Comparison of ENCODE assay signal across 15 cellular contexts in genomic region chr2:237307495-237307894, GRCh38.
DNase-seq lines count a peak whose midpoint lies in the region; ATAC-seq, FAIRE-seq and TF ChIP-seq lines count a peak whose summit lies in the region.
"Had no signal": no experiment of that assay in that cellular context is flagged by ENCODE, and none has a peak within 500 bp of the region (broad histone marks: within the 10 kb centered on the region; RNA-seq: fewer than 3 reads in every experiment).

No MANE protein-coding gene starts in this region.

- no peak overlapping the region for H3K4me2 ChIP-seq in astrocyte (ENCODE audit: low read length)
- H3K4me2 ChIP-seq: PC-9 had no signal

- no peak overlapping the region for H2AFZ ChIP-seq in astrocyte (ENCODE audit: low read depth, low read length)
- H2AFZ ChIP-seq: PC-9 had no signal

- H3K27ac Mint-ChIP-seq in astrocyte (ENCODE audit: unreplicated experiment): no peak overlapping the region
- peak overlapping the region; percentile 56 for H3K27ac Mint-ChIP-seq in osteocyte (ENCODE audit: unreplicated experiment)
- H3K27ac Mint-ChIP-seq: CD8-positive, alpha-beta T cell; H9 had no signal

- WGBS in esophagus muscularis mucosa: 87% methylated on average over 6 of the region's 7 CpGs
- WGBS in transverse colon (ENCODE audit: low coverage in 1 of 2), 2 donors: 80% methylated on average over 7 of the region's 7 CpGs; no CpG with 5 or more reads in 1 of the 2 donors

- TF ChIP-seq CTCF in astrocyte (IDR thresholded peaks at IDR 0.05; ENCODE audit: insufficient read depth, low read depth, low read length) (no peak), esophagus muscularis mucosa (IDR thresholded peaks at IDR 0.05) (no peak), osteocyte (IDR thresholded peaks at IDR 0.05) (no peak), transverse colon (IDR thresholded peaks at IDR 0.05) (no peak), foreskin keratinocyte (conservative IDR thresholded peaks at IDR 0.05) (no peak)

- no peaks in the 10 kb centered on the region for H3K36me3 Mint-ChIP-seq in astrocyte (ENCODE audit: low read depth, unreplicated experiment)
- H3K36me3 Mint-ChIP-seq in osteocyte (ENCODE audit: unreplicated experiment): peaks cover 3% of the 10 kb centered on the region
- H3K36me3 Mint-ChIP-seq: CD8-positive, alpha-beta T cell had no signal

- H3K27me3 ChIP-seq in astrocyte (ENCODE audit: insufficient read depth, low read length): no peaks in the 10 kb centered on the region
- no peaks in the 10 kb centered on the region for H3K27me3 ChIP-seq in esophagus muscularis mucosa
- H3K27me3 ChIP-seq in transverse colon: no peaks in the 10 kb centered on the region
- H3K27me3 ChIP-seq in foreskin keratinocyte: no peaks in the 10 kb centered on the region
- H3K27me3 ChIP-seq: MG63 had no signal

- H3K36me3 ChIP-seq in astrocyte (ENCODE audit: insufficient read depth, low read length): no peaks in the 10 kb centered on the region
- H3K36me3 ChIP-seq in esophagus muscularis mucosa: no peaks in the 10 kb centered on the region
- no peaks in the 10 kb centered on the region for H3K36me3 ChIP-seq in transverse colon

- in situ Hi-C loops in transverse colon (cut with MboI; ENCODE audit: low pct_ligation_motif_present in 1 of 4, low pct_unique_long_range_greater_than_20kb in 1 of 4, low sequenced_read_pairs in 3 of 4) (no loop called here), G401 (cut with HindIII; ENCODE audit: low sequenced_read_pairs) (no loop called here)

- no peaks in the 10 kb centered on the region for H3K79me2 ChIP-seq in astrocyte (ENCODE audit: insufficient read depth, low read length)

- intact Hi-C loops in esophagus muscularis mucosa (cut with DNase I): no loop called here
- intact Hi-C loops in transverse colon (cut with DNase I; ENCODE audit: low total_unique reads): no loop called here

- DNase-seq in astrocyte (ENCODE audit: low read depth) (no peak), esophagus muscularis mucosa (ENCODE audit: extremely low spot score) (no peak), osteocyte (ENCODE audit: extremely low spot score, unreplicated experiment) (no peak), transverse colon (no peak), foreskin keratinocyte (no peak), G401 (ENCODE audit: low spot score) (no peak), T-helper 1 cell (no peak)
- DNase-seq: CD8-positive, alpha-beta T cell; H9; Karpas-422; NCI-H1092 treated with DMSO at 0.1 percent for 48 hours; NCI-H524; PC-9 had no signal

- no peaks in the 10 kb centered on the region for H3K27me3 Mint-ChIP-seq in astrocyte (ENCODE audit: low read depth, unreplicated experiment)
- no peaks in the 10 kb centered on the region for H3K27me3 Mint-ChIP-seq in osteocyte (ENCODE audit: unreplicated experiment)

- H3K4me3 Mint-ChIP-seq in astrocyte (ENCODE audit: unreplicated experiment) (no peak overlapping the region), osteocyte (ENCODE audit: unreplicated experiment) (no peak overlapping the region)
- H3K4me3 Mint-ChIP-seq: CD8-positive, alpha-beta T cell; H9 had no signal

- H3K4me1 ChIP-seq in astrocyte (ENCODE audit: insufficient read depth, low read length) (peaks cover 29% of the 10 kb centered on the region), esophagus muscularis mucosa (peaks cover 8 to 60% (median 46%) of the 10 kb centered on the region in 4 donors), transverse colon (peaks cover 0 to 33% (median 10%) of the 10 kb centered on the region in 4 donors), foreskin keratinocyte (peaks cover 6% of the 10 kb centered on the region)

- peaks cover 16% of the 10 kb centered on the region for H3K9me3 Mint-ChIP-seq in astrocyte (ENCODE audit: unreplicated experiment)
- H3K9me3 Mint-ChIP-seq in osteocyte (ENCODE audit: unreplicated experiment): peaks cover 11% of the 10 kb centered on the region

- H3K9me3 ChIP-seq in astrocyte (ENCODE audit: insufficient read depth, low read depth, low read length) (no peaks in the 10 kb centered on the region), esophagus muscularis mucosa (no peaks in the 10 kb centered on the region), transverse colon (no peaks in the 10 kb centered on the region)

- FAIRE-seq in astrocyte (lab: Jason Lieb, UNC): no peak

- TF ChIP-seq POLR2A in esophagus muscularis mucosa (IDR thresholded peaks at IDR 0.05; ENCODE audit: low read depth) (no peak), transverse colon (IDR thresholded peaks at IDR 0.05) (no peak)

- no peaks in the 10 kb centered on the region for H4K20me1 ChIP-seq in astrocyte (ENCODE audit: insufficient read depth, low read length)

- H3K9ac ChIP-seq in astrocyte (ENCODE audit: low read length): no peak overlapping the region

- ATAC-seq in HG03280 (IDR thresholded peaks at IDR 0.05; ENCODE audit: unreplicated experiment) (no peak), foreskin keratinocyte (no peak)
- ATAC-seq: CD8-positive, alpha-beta T cell had no signal

- H3K4me1 Mint-ChIP-seq in astrocyte (ENCODE audit: low read depth, unreplicated experiment) (peaks cover 20% of the 10 kb centered on the region), osteocyte (ENCODE audit: unreplicated experiment) (peaks cover 46% of the 10 kb centered on the region)
- H3K4me1 Mint-ChIP-seq: H9 had no signal

- H3K27ac ChIP-seq in astrocyte (ENCODE audit: low read depth, low read length) (peak overlapping the region; percentile 92), esophagus muscularis mucosa (replicated peaks in 1 of 4) (peak overlapping the region in 3 of 4 donors; percentile 1 to 96 (median 93)), transverse colon (peak overlapping the region; percentile 3 to 36 (median 17)), foreskin keratinocyte (no peak overlapping the region)
- H3K27ac ChIP-seq: PC-9 had no signal

- TF ChIP-seq EP300 in esophagus muscularis mucosa (IDR thresholded peaks at IDR 0.05): no peak
- no peak for TF ChIP-seq EP300 in transverse colon (IDR thresholded peaks at IDR 0.05; ENCODE audit: low read depth)

- H3K4me3 ChIP-seq in astrocyte (ENCODE audit: insufficient read depth, low read depth, low read length): no peak overlapping the region
- no peak overlapping the region for H3K4me3 ChIP-seq in esophagus muscularis mucosa
- H3K4me3 ChIP-seq in transverse colon: no peak overlapping the region
- H3K4me3 ChIP-seq: MG63, PC-9 had no signal
